In the genomic region with DNA sequence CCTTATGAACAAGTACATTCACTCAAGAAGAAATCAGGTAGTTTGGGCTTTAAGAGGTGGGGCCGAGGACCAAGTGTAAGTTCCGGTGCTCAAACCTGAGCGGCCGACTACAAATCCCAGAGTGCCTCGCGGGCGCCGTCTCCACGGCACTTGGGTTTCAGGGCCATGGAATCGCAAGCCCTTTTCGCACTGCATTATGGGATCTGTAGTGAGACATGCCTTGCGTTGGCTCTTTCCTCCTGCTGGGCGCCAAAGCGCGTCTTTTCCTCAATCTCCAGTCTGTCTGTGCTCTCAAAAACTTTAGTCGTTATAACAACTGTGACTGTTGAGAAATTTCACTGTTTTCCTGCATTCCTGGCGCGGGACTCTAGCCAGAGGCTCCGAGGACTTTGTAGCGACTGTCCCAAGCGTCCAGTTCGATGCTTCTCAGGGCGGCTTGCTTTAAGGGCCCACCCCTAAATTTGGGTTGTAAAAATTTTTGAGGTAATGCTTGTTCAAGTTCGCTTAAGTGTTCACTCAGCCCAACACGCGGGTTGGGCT, we compare ENCODE assay signal across 8 cellular contexts. TPM values are rescaled to one million over a fixed set of nuclear protein-coding genes. Genes with fewer than 3 reads are reported as not detected.
DNase-seq lines count a peak whose midpoint lies in the region; ATAC-seq, FAIRE-seq and TF ChIP-seq lines count a peak whose summit lies in the region.

No MANE protein-coding gene starts in this region.

- peaks cover 0 to 5% (median 3%) of the 10 kb centered on the region in 4 experiments; a peak in 3 of 7 replicates for H3K4me1 ChIP-seq in H1 (replicated peaks in 1 of 4; ENCODE audit: control insufficient read depth in 3 of 4, insufficient read depth in 4 of 4, low read length in 3 of 4)

- CTCF ChIA-PET in H1 (lab: Charles Lee; ENCODE audit: partially characterized antibody): interaction anchor here (1.3 kb wide), 1 partner anchor 372 kb away, joined by 3 read pairs; no protein-coding TSS in a partner anchor

- peak overlapping the region; percentile 91; the same call in 1 of the 2 replicates for H3K18ac ChIP-seq in H1 (ENCODE audit: extremely low read depth, low read length)

- H2BK5ac ChIP-seq in H1 (ENCODE audit: low read depth, low read length): peak overlapping the region; percentile 66; the same call in 1 of the 2 replicates

- H2BK20ac ChIP-seq in H1 (ENCODE audit: low read length): no peak overlapping the region

- H2BK15ac ChIP-seq in H1 (ENCODE audit: low read length): peak overlapping the region; percentile 66; the same call in 1 of the 2 replicates

- FAIRE-seq in H1 (lab: Jason Lieb, UNC): peak; percentile 50

- peak overlapping the region in 3 of 4 experiments; percentile 52 to 69 (median 64); a peak in 5 of 7 replicates for H3K9ac ChIP-seq in H1 (replicated peaks in 1 of 4; ENCODE audit: extremely low read depth in 1 of 4, low read depth in 3 of 4, low read length in 3 of 4)

- TF ChIP-seq POLR2A in H1 (IDR thresholded peaks at IDR 0.05; ENCODE audit: control extremely low read depth in 1 of 2, low read depth in 2 of 2, low read length in 2 of 2): no peak

- H4K8ac ChIP-seq in H1 (ENCODE audit: extremely low read depth, insufficient read depth, low read length): no peak overlapping the region

- peaks cover 0 to 4% of the 10 kb centered on the region in 2 experiments; a peak in 2 of 4 replicates for H3K79me2 ChIP-seq in H1 (ENCODE audit: control insufficient read depth in 1 of 2, insufficient read depth in 2 of 2, low read length in 2 of 2)

- H3K79me1 ChIP-seq in H1 (ENCODE audit: low read depth, low read length): no peaks in the 10 kb centered on the region

- H4K5ac ChIP-seq in H1 (ENCODE audit: insufficient read length, low read depth, low read length): no peak overlapping the region

- no peaks in the 10 kb centered on the region for H3K9me3 ChIP-seq in H1 (ENCODE audit: insufficient read depth in 2 of 2, low read depth in 1 of 2, low read length in 1 of 2)

- 0 out of 2 replicates have a peak overlapping the region, but pooled peaks have one; percentile 47 for H3K27ac ChIP-seq in H1 (ENCODE audit: low read depth, low read length)

- peak; percentile 90 for DNase-seq in COLO668 (lab: John Stamatoyannopoulos, UW; ENCODE audit: unreplicated experiment)
- peak; percentile 75 to 99 (median 96) for DNase-seq in HUDEP-2 (lab: John Stamatoyannopoulos, UW; ENCODE audit: unreplicated experiment in 76 of 76)
- DNase-seq in NOMO-1 treated with DMSO at 0.1 percent for 48 hours (lab: John Stamatoyannopoulos, UW; ENCODE audit: unreplicated experiment): peak; percentile 98
- DNase-seq in activated CD8-positive, alpha-beta memory T cell treated with anti-CD3 and anti-CD28 coated beads for 48 hours (ENCODE audit: low read depth in 2 of 3, low spot score in 2 of 3): peak; percentile 69 to 78 (median 77)
- peak; percentile 89 to 91 for DNase-seq in H1 (ENCODE audit: low read depth in 1 of 2, low spot score in 2 of 2)
- DNase-seq in medulla oblongata (ENCODE audit: extremely low spot score): peak; percentile 100
- DNase-seq in stimulated activated CD4-positive, alpha-beta T cell treated with anti-CD3 and anti-CD28 coated beads, TNF-alpha, amount 100 ng/mL, for 4 hours (ENCODE audit: low read depth in 3 of 3): peak; percentile 78 to 91 (median 90)

- POLR2A ChIA-PET in H1 (lab: Charles Lee; ENCODE audit: partially characterized antibody): no interaction called here

- H3K27me3 ChIP-seq in H1 (replicated peaks in 1 of 4; ENCODE audit: control insufficient read depth in 3 of 4, extremely low read depth in 1 of 4, insufficient read depth in 3 of 4, low read length in 3 of 4): no peaks in the 10 kb centered on the region

- H3K4me3 ChIP-seq in H1 (ENCODE audit: extremely low read depth in 1 of 4, insufficient read depth in 2 of 4, low read depth in 3 of 4, low read length in 4 of 4): peak overlapping the region; percentile 65 to 92 (median 75)

- peaks cover 4% of the 10 kb centered on the region; the same call in 1 of the 2 replicates for H3K23me2 ChIP-seq in H1 (ENCODE audit: low read depth, low read length)

- H3K23ac ChIP-seq in H1 (ENCODE audit: insufficient read length): no peak overlapping the region

- H4K91ac ChIP-seq in H1 (replicated peaks; ENCODE audit: insufficient read length, low read length): no peak overlapping the region

- 2% methylated on average over 26 of the region's 26 CpGs; no CpG with 5 or more reads in 1 of the 2 experiments for WGBS in H1 (ENCODE audit: extremely low coverage in 1 of 2, insufficient coverage in 1 of 2, insufficient read length in 1 of 2, insufficient replicate concordance in 2 of 2, low coverage in 1 of 2, low lambda C conversion rate in 2 of 2, missing lambda C conversion rate in 1 of 2), 2 experiments

- TF ChIP-seq CTCF in H1 (IDR thresholded peaks at IDR 0.05; ENCODE audit: control extremely low read depth in 1 of 3, insufficient read depth in 1 of 3, low read depth in 1 of 3, low read length in 3 of 3): no peak

- no peak overlapping the region for H2AK5ac ChIP-seq in H1 (ENCODE audit: low read depth, low read length)

- no peak overlapping the region for H3K56ac ChIP-seq in H1 (replicated peaks; ENCODE audit: insufficient read length, low read depth, low read length)

- no peak for TF ChIP-seq RAD21 in H1 (IDR thresholded peaks at IDR 0.05 in 1 of 2, conservative IDR thresholded peaks at IDR 0.05 in 1 of 2; ENCODE audit: low read depth in 2 of 2, low read length in 2 of 2)

- H3K4ac ChIP-seq in H1 (replicated peaks; ENCODE audit: insufficient read length, low read depth, low read length): no peak overlapping the region

- TF ChIP-seq EP300 in H1 (IDR thresholded peaks at IDR 0.05; ENCODE audit: borderline replicate concordance in 1 of 2, low read depth in 2 of 2, low read length in 2 of 2): no peak

- peak overlapping the region; percentile 90 for H2AFZ ChIP-seq in H1 (ENCODE audit: low read length)

- H3K4me2 ChIP-seq in H1 (ENCODE audit: insufficient read depth in 1 of 2, low read depth in 2 of 2, low read length in 2 of 2): peak overlapping the region; percentile 91 to 96

- peak; percentile 73 for ATAC-seq in GM21390 (IDR thresholded peaks at IDR 0.05; ENCODE audit: unreplicated experiment)

- no peak overlapping the region for H2BK120ac ChIP-seq in H1 (replicated peaks; ENCODE audit: low read depth, low read length)

- peaks cover 0 to 3% of the 10 kb centered on the region in 2 experiments for H4K20me1 ChIP-seq in H1 (replicated peaks in 1 of 2; ENCODE audit: control insufficient read depth in 1 of 2, insufficient read depth in 2 of 2, low read length in 2 of 2)

- H3K36me3 ChIP-seq in H1 (ENCODE audit: control insufficient read depth in 2 of 4, insufficient read depth in 4 of 4, low read length in 3 of 4): no peaks in the 10 kb centered on the region

- no peak overlapping the region for H3K14ac ChIP-seq in H1 (ENCODE audit: insufficient read length)

- no peak overlapping the region for H2BK12ac ChIP-seq in H1 (ENCODE audit: low read depth, low read length)

TF ChIP-seq in H1, 55 proteins besides CTCF, POLR2A, EP300 and RAD21 (continues in another document):
- TF ChIP-seq, protein P1, sequence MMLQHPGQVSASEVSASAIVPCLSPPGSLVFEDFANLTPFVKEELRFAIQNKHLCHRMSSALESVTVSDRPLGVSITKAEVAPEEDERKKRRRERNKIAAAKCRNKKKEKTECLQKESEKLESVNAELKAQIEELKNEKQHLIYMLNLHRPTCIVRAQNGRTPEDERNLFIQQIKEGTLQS (IDR thresholded peaks at IDR 0.05; ENCODE audit: insufficient read depth, low read depth, low read length): no peak
- no peak for TF ChIP-seq SIRT6 (IDR thresholded peaks at IDR 0.05; ENCODE audit: low read length)
- TF ChIP-seq TBP (IDR thresholded peaks at IDR 0.05; ENCODE audit: low read depth, low read length): no peak
- no peak for TF ChIP-seq GTF2F1 (IDR thresholded peaks at IDR 0.05; ENCODE audit: borderline replicate concordance, low read depth, low read length)
- TF ChIP-seq SIN3A (conservative IDR thresholded peaks at IDR 0.05 in 1 of 2, IDR thresholded peaks at IDR 0.05 in 1 of 2; ENCODE audit: low read depth in 1 of 2, low read length in 2 of 2): no peak; a peak in 2 of 4 replicates
- TF ChIP-seq, protein P2, sequence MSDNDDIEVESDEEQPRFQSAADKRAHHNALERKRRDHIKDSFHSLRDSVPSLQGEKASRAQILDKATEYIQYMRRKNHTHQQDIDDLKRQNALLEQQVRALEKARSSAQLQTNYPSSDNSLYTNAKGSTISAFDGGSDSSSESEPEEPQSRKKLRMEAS (IDR thresholded peaks at IDR 0.05): no peak; the same call in 1 of the 2 replicates
- TF ChIP-seq, protein P3, sequence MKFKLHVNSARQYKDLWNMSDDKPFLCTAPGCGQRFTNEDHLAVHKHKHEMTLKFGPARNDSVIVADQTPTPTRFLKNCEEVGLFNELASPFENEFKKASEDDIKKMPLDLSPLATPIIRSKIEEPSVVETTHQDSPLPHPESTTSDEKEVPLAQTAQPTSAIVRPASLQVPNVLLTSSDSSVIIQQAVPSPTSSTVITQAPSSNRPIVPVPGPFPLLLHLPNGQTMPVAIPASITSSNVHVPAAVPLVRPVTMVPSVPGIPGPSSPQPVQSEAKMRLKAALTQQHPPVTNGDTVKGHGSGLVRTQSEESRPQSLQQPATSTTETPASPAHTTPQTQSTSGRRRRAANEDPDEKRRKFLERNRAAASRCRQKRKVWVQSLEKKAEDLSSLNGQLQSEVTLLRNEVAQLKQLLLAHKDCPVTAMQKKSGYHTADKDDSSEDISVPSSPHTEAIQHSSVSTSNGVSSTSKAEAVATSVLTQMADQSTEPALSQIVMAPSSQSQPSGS (IDR thresholded peaks at IDR 0.05; ENCODE audit: low read length): no peak

RNA-seq across cellular contexts. Expression of a gene that starts 0.4 kb away (rescaled TPM):
- 50.9 and 58.8 TPM in 2 replicates for total RNA-seq in H1 (2021; fragmentation: NEBNext Ultra II Directional; extraction: Animal tissue kit (Norgen Biotek cat#: 25700))
- polyA plus RNA-seq in H1 (2011; rRNA removed): 41.3 and 44.2 TPM in 2 replicates
- 36.7 TPM for polyA plus RNA-seq in H1 (2011; cell fraction: cytosol; rRNA removed)
- 51.3 TPM for polyA plus RNA-seq in H1 (2011; cell fraction: nucleus; rRNA removed)
- polyA plus RNA-seq in H1 (2012, experiment 1 of 2): 26.7 to 38.2 TPM (median 30.8 TPM) in 4 replicates
- 6.5 TPM for polyA plus RNA-seq in H1 (2012, experiment 2 of 2)
- 30.4 TPM for polyA plus RNA-seq in H1 (2013, experiment 1 of 2)
- 27.0 TPM for polyA plus RNA-seq in H1 (2013, experiment 2 of 2)
- 50.9 and 69.3 TPM in 2 replicates for polyA minus RNA-seq in H1 (2011; rRNA and poly(A)+ RNA removed)
- 41.9 TPM for polyA minus RNA-seq in H1 (2011; cell fraction: cytosol; rRNA and poly(A)+ RNA removed)
- 43.2 TPM for polyA minus RNA-seq in H1 (2011; cell fraction: nucleus; rRNA and poly(A)+ RNA removed)

RNA-seq across cellular contexts. Expression of a gene that starts 3.2 kb away (rescaled TPM):
- total RNA-seq in H1 (2021; fragmentation: NEBNext Ultra II Directional; extraction: Animal tissue kit (Norgen Biotek cat#: 25700)): 9.6 and 10.3 TPM in 2 replicates
- 2.9 and 3.7 TPM in 2 replicates for polyA plus RNA-seq in H1 (2011; rRNA removed)
- 3.9 TPM for polyA plus RNA-seq in H1 (2011; cell fraction: cytosol; rRNA removed)
- 6.1 TPM for polyA plus RNA-seq in H1 (2011; cell fraction: nucleus; rRNA removed)
- polyA plus RNA-seq in H1 (2012, experiment 1 of 2): 2.6 to 3.9 TPM (median 3.0 TPM) in 4 replicates
- polyA plus RNA-seq in H1 (2012, experiment 2 of 2): 0.38 TPM
- polyA plus RNA-seq in H1 (2013, experiment 1 of 2): 7.7 TPM
- 7.4 TPM for polyA plus RNA-seq in H1 (2013, experiment 2 of 2)
- polyA minus RNA-seq in H1 (2011; rRNA and poly(A)+ RNA removed): 7.9 and 9.1 TPM in 2 replicates
- polyA minus RNA-seq in H1 (2011; cell fraction: cytosol; rRNA and poly(A)+ RNA removed): 4.7 TPM
- polyA minus RNA-seq in H1 (2011; cell fraction: nucleus; rRNA and poly(A)+ RNA removed): 12.0 TPM

Comparison
In these comparisons a context has a peak if more than half of its experiments do, and no peak if none do; other contexts are left out.
1. Peak in every context shown above with its lines: DNase-seq, ATAC-seq, H3K4me3 ChIP-seq and H3K27ac ChIP-seq.